ENCODE assay signal across 8 cellular contexts in genomic region chr6:100664274-100665040, GRCh38.
DNase-seq lines count a peak whose midpoint lies in the region; ATAC-seq, FAIRE-seq and TF ChIP-seq lines count a peak whose summit lies in the region.

No MANE protein-coding gene starts in this region.

- no peak for DNase-seq in activated CD8-positive, alpha-beta memory T cell treated with anti-CD3 and anti-CD28 coated beads, Interleukin-2, amount 10 ng/mL, durations not matched to agents 7 days and 5 days
- no peak for DNase-seq in activated CD8-positive, alpha-beta memory T cell treated with anti-CD3 and anti-CD28 coated beads, Interleukin-2, amount 50 U/mL, for 4 hours
- DNase-seq in GM23248 (peak; percentile 56), LoVo (ENCODE audit: low spot score) (peak; percentile 41), uterus (no peak), T-helper 9 cell (no peak)
- no peak for DNase-seq in activated T-helper 1 cell treated with anti-CD3 and anti-CD28 coated beads, Interleukin-12 subunit alpha, Interleukin-12 subunit beta, Interleukin-2, Interleukin-4 antibody, amounts not matched to agents 30 ng/mL and 10 ng/mL and 1 ng/mL, durations not matched to agents 14 hours and 24 hours and 36 hours (ENCODE audit: low spot score)

- H3K27ac ChIP-seq in GM23248 (peak overlapping the region; percentile 85), uterus (no peak overlapping the region)

- no peak overlapping the region for H2AFZ ChIP-seq in GM23248

- intact Hi-C loops in activated T-helper 1 cell treated with anti-CD3 and anti-CD28 coated beads, Interleukin-12 subunit alpha, Interleukin-12 subunit beta, Interleukin-2, Interleukin-4 antibody, amounts not matched to agents 30 ng/mL and 10 ng/mL and 1 ng/mL, durations not matched to agents 14 hours and 24 hours and 36 hours (cut with micrococcal nuclease), result loop anchor here (2.0 kb wide), 3 partner anchors 186 to 662 kb away; no protein-coding TSS in a partner anchor
- intact Hi-C loops in uterus (cut with DNase I; ENCODE audit: low total_unique reads), result no loop called here

- no peaks in the 10 kb centered on the region for H3K27me3 Mint-ChIP-seq in activated CD8-positive, alpha-beta memory T cell treated with anti-CD3 and anti-CD28 coated beads, Interleukin-2, amount 10 ng/mL, durations not matched to agents 7 days and 5 days
- H3K27me3 Mint-ChIP-seq in activated T-helper 1 cell treated with anti-CD3 and anti-CD28 coated beads, Interleukin-12 subunit alpha, Interleukin-12 subunit beta, Interleukin-2, Interleukin-4 antibody, amounts not matched to agents 30 ng/mL and 10 ng/mL and 1 ng/mL, durations not matched to agents 14 hours and 24 hours and 36 hours (ENCODE audit: insufficient read depth), result no peaks in the 10 kb centered on the region

- peaks cover 12% of the 10 kb centered on the region for H3K4me1 Mint-ChIP-seq in activated CD8-positive, alpha-beta memory T cell treated with anti-CD3 and anti-CD28 coated beads, Interleukin-2, amount 10 ng/mL, durations not matched to agents 7 days and 5 days
- peaks cover 10% of the 10 kb centered on the region for H3K4me1 Mint-ChIP-seq in activated T-helper 1 cell treated with anti-CD3 and anti-CD28 coated beads, Interleukin-12 subunit alpha, Interleukin-12 subunit beta, Interleukin-2, Interleukin-4 antibody, amounts not matched to agents 30 ng/mL and 10 ng/mL and 1 ng/mL, durations not matched to agents 14 hours and 24 hours and 36 hours (ENCODE audit: low read depth)

- H3K36me3 ChIP-seq in GM23248 (ENCODE audit: low read depth) (no peaks in the 10 kb centered on the region), uterus (no peaks in the 10 kb centered on the region)

- H3K4me2 ChIP-seq in GM23248 (ENCODE audit: unreplicated experiment), result no peak overlapping the region

- FAIRE-seq in islet of Langerhans (lab: Jason Lieb, UNC), result peak; percentile 100

- ATAC-seq in activated CD8-positive, alpha-beta memory T cell treated with anti-CD3 and anti-CD28 coated beads, Interleukin-2, amount 10 ng/mL, durations not matched to agents 7 days and 5 days, result no peak

- no peak for TF ChIP-seq POLR2A in uterus (IDR thresholded peaks at IDR 0.05)

- H3K9me3 ChIP-seq in GM23248 (ENCODE audit: low read depth) (no peaks in the 10 kb centered on the region), uterus (no peaks in the 10 kb centered on the region)

- H3K4me3 ChIP-seq in GM23248, result no peak overlapping the region
- no peak overlapping the region for H3K4me3 ChIP-seq in uterus

- H3K9me3 Mint-ChIP-seq in activated CD8-positive, alpha-beta memory T cell treated with anti-CD3 and anti-CD28 coated beads, Interleukin-2, amount 10 ng/mL, durations not matched to agents 7 days and 5 days (ENCODE audit: low read depth), result no peaks in the 10 kb centered on the region
- no peaks in the 10 kb centered on the region for H3K9me3 Mint-ChIP-seq in activated T-helper 1 cell treated with anti-CD3 and anti-CD28 coated beads, Interleukin-12 subunit alpha, Interleukin-12 subunit beta, Interleukin-2, Interleukin-4 antibody, amounts not matched to agents 30 ng/mL and 10 ng/mL and 1 ng/mL, durations not matched to agents 14 hours and 24 hours and 36 hours

- in situ Hi-C loops in GM23248 (cut with MboI), result loop anchor here (10.0 to 25.0 kb wide), 2 partner anchors 177 to 550 kb away; no protein-coding TSS in a partner anchor

- peaks cover 23% of the 10 kb centered on the region for H3K4me1 ChIP-seq in GM23248 (ENCODE audit: insufficient read depth)
- no peaks in the 10 kb centered on the region for H3K4me1 ChIP-seq in uterus

- CTCF ChIA-PET in activated CD8-positive, alpha-beta memory T cell treated with anti-CD3 and anti-CD28 coated beads, Interleukin-2, amount 10 ng/mL, durations not matched to agents 7 days and 5 days (lab: Charles Lee), result interaction anchor here (0.9 to 1.7 kb wide), 7 partner anchors 13 to 557 kb away, joined by 3 to 8 read pairs (median 3); no protein-coding TSS in a partner anchor

- H3K79me2 ChIP-seq in GM23248 (ENCODE audit: insufficient read depth), result no peaks in the 10 kb centered on the region

- H3K4me3 Mint-ChIP-seq in activated CD8-positive, alpha-beta memory T cell treated with anti-CD3 and anti-CD28 coated beads, Interleukin-2, amount 10 ng/mL, durations not matched to agents 7 days and 5 days, result no peak overlapping the region
- H3K4me3 Mint-ChIP-seq in activated T-helper 1 cell treated with anti-CD3 and anti-CD28 coated beads, Interleukin-12 subunit alpha, Interleukin-12 subunit beta, Interleukin-2, Interleukin-4 antibody, amounts not matched to agents 30 ng/mL and 10 ng/mL and 1 ng/mL, durations not matched to agents 14 hours and 24 hours and 36 hours, result no peak overlapping the region

- H3K36me3 Mint-ChIP-seq in activated CD8-positive, alpha-beta memory T cell treated with anti-CD3 and anti-CD28 coated beads, Interleukin-2, amount 10 ng/mL, durations not matched to agents 7 days and 5 days, result peaks cover 11% of the 10 kb centered on the region
- peaks cover 3% of the 10 kb centered on the region for H3K36me3 Mint-ChIP-seq in activated T-helper 1 cell treated with anti-CD3 and anti-CD28 coated beads, Interleukin-12 subunit alpha, Interleukin-12 subunit beta, Interleukin-2, Interleukin-4 antibody, amounts not matched to agents 30 ng/mL and 10 ng/mL and 1 ng/mL, durations not matched to agents 14 hours and 24 hours and 36 hours (ENCODE audit: low read depth)

- peak overlapping the region; percentile 67 for H3K27ac Mint-ChIP-seq in activated CD8-positive, alpha-beta memory T cell treated with anti-CD3 and anti-CD28 coated beads, Interleukin-2, amount 10 ng/mL, durations not matched to agents 7 days and 5 days
- peak overlapping the region; percentile 32 for H3K27ac Mint-ChIP-seq in activated T-helper 1 cell treated with anti-CD3 and anti-CD28 coated beads, Interleukin-12 subunit alpha, Interleukin-12 subunit beta, Interleukin-2, Interleukin-4 antibody, amounts not matched to agents 30 ng/mL and 10 ng/mL and 1 ng/mL, durations not matched to agents 14 hours and 24 hours and 36 hours

- no peaks in the 10 kb centered on the region for H4K20me1 ChIP-seq in GM23248 (ENCODE audit: insufficient read depth)

- H3F3A ChIP-seq in GM23248 (ENCODE audit: insufficient read depth), result peaks cover 36% of the 10 kb centered on the region

- TF ChIP-seq CTCF in uterus (IDR thresholded peaks at IDR 0.05), result peak; percentile 43 to 58 (median 50)

- no peaks in the 10 kb centered on the region for H3K9me2 ChIP-seq in GM23248 (ENCODE audit: insufficient read depth)

- H3K27me3 ChIP-seq in GM23248 (replicated peaks; ENCODE audit: insufficient read depth), result no peaks in the 10 kb centered on the region
- no peaks in the 10 kb centered on the region for H3K27me3 ChIP-seq in uterus

- 0 out of 2 replicates have a peak overlapping the region, but pooled peaks have one; percentile 47 for H3K9ac ChIP-seq in GM23248

Comparison
In these comparisons a context has a peak if more than half of its experiments do, and no peak if none do; other contexts are left out.
1. DNase-seq: peak in GM23248 (single experiment) and LoVo (single experiment); none in activated CD8-positive, alpha-beta memory T cell treated with anti-CD3 and anti-CD28 coated beads, Interleukin-2, amount 10 ng/mL, durations not matched to agents 7 days and 5 days (single experiment), activated CD8-positive, alpha-beta memory T cell treated with anti-CD3 and anti-CD28 coated beads, Interleukin-2, amount 50 U/mL, for 4 hours (single experiment), activated T-helper 1 cell treated with anti-CD3 and anti-CD28 coated beads, Interleukin-12 subunit alpha, Interleukin-12 subunit beta, Interleukin-2, Interleukin-4 antibody, amounts not matched to agents 30 ng/mL and 10 ng/mL and 1 ng/mL, durations not matched to agents 14 hours and 24 hours and 36 hours (single experiment), uterus (0 of 2) and T-helper 9 cell (single experiment).